ENCODE assay signal across 14 cellular contexts in the genomic region with DNA sequence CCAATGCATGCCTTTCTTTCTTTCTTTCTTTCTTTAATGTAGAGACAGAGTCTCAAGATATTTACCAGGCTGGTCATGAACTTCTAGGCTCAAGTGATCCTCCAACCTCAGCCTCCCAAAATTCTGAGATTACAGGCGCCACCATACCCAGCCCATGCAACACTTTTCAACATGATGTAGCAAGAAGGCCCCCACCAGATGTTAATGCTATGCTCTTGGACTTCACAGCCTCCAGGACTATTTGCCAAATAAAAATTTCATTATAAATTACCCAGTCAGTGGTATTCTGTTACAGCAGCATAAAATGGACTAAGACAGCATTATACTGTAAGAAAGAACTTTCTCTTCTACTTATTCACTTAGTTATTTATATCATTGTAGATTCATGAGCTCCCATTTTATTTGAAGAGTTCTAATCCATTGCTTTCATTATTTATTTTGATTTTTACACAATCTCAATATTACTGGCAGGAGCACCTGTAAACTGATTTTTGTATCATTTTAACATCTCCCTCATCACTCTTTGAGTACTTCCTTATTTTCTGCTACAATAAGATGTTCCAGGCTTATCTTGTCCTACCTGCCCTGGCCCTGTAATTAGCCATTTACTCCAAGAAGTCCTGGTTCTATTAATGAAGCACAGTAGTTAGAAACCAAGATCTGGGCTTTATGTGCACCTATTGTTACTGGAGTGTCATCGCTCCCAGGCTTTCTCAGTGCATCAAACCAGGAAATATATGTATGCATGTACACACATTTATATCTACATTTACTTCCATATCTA.
"Had no signal": no experiment of that assay in that cellular context is flagged by ENCODE, and none has a peak within 500 bp of the region (broad histone marks: within the 10 kb centered on the region; RNA-seq: fewer than 3 reads in every experiment).

No MANE protein-coding gene starts in this region.

- H3K27ac ChIP-seq: brain microvascular endothelial cell, epithelial cell of prostate, hepatocyte, pancreas, thyroid gland, uterus had no signal

- H3K27me3 Mint-ChIP-seq: activated CD4-positive, alpha-beta memory T cell treated with anti-CD3 and anti-CD28 coated beads for 36 hours had no signal

- H3K4me2 ChIP-seq: hepatocyte had no signal

- H3K27me3 ChIP-seq: thyroid gland, uterus had no signal

- H3K79me2 ChIP-seq: hepatocyte had no signal

- H2AFZ ChIP-seq: hepatocyte had no signal

- H3K27ac Mint-ChIP-seq: activated CD4-positive, alpha-beta memory T cell treated with anti-CD3 and anti-CD28 coated beads for 36 hours; activated T-cell treated with anti-CD3 and anti-CD28 coated beads, Interleukin-2, amount 50 U/mL, for 72 hours had no signal

- H3K4me3 ChIP-seq: hepatocyte, pancreas, thyroid gland, uterus had no signal

- ATAC-seq: activated T-cell treated with anti-CD3 and anti-CD28 coated beads, Interleukin-2, amount 50 U/mL, for 72 hours; pancreas had no signal

- H3K36me3 ChIP-seq: brain microvascular endothelial cell, pancreas, thyroid gland, uterus had no signal

- H3K4me1 ChIP-seq: pancreas, uterus had no signal

- H3K9me3 ChIP-seq: pancreas, thyroid gland, uterus had no signal

- DNase-seq: activated CD4-positive, alpha-beta memory T cell treated with anti-CD3 and anti-CD28 coated beads for 36 hours; activated CD8-positive, alpha-beta memory T cell treated with anti-CD3 and anti-CD28 coated beads, Interleukin-2, amount 50 U/mL, for 4 hours; activated gamma-delta T cell treated with Interleukin-2 at 50 U/mL for 16 hours; activated T-cell treated with anti-CD3 and anti-CD28 coated beads, Interleukin-2, amount 50 U/mL, for 72 hours; amygdala; brain microvascular endothelial cell; effector memory CD4-positive, alpha-beta T cell; kidney glomerular epithelial cell; pancreas; stimulated activated CD4-positive, alpha-beta T cell treated with anti-CD3 and anti-CD28 coated beads, Interleukin-4, amount 100 ng/mL, for 1 hour; thyroid gland had no signal

- H3K4me3 Mint-ChIP-seq: activated CD4-positive, alpha-beta memory T cell treated with anti-CD3 and anti-CD28 coated beads for 36 hours; activated T-cell treated with anti-CD3 and anti-CD28 coated beads, Interleukin-2, amount 50 U/mL, for 72 hours had no signal
